ENCODE assay signal across 1 cellular context in genomic region chr1:114473796-114474195, GRCh38.
TF ChIP-seq lines count a peak whose summit lies in the region.

No MANE protein-coding gene starts in this region.

TF ChIP-seq in WTC11, 78 proteins besides CTCF, POLR2A, EP300 and RAD21:
- TF ChIP-seq, protein P1, sequence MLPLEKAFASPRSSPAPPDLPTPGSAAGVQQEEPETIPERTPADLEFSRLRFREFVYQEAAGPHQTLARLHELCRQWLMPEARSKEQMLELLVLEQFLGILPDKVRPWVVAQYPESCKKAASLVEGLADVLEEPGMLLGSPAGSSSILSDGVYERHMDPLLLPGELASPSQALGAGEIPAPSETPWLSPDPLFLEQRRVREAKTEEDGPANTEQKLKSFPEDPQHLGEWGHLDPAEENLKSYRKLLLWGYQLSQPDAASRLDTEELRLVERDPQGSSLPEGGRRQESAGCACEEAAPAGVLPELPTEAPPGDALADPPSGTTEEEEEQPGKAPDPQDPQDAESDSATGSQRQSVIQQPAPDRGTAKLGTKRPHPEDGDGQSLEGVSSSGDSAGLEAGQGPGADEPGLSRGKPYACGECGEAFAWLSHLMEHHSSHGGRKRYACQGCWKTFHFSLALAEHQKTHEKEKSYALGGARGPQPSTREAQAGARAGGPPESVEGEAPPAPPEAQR (CRISPR knock-in tag; IDR thresholded peaks at IDR 0.05): no peak
